32 cellular contexts compared by ENCODE assay signal in genomic region chr3:73535137-73535536, GRCh38.
"Had no signal": no experiment of that assay in that cellular context is flagged by ENCODE, and none has a peak within 500 bp of the region (broad histone marks: within the 10 kb centered on the region; RNA-seq: fewer than 3 reads in every experiment).

No MANE protein-coding gene starts in this region.

- H3K4me1 ChIP-seq: breast epithelium, colonic mucosa, foreskin keratinocyte had no signal

- DNase-seq: activated CD4-positive, alpha-beta memory T cell treated with anti-CD3 and anti-CD28 coated beads, Interleukin-2, amount 10 ng/mL, durations not matched to agents 7 days and 5 days; activated CD4-positive, alpha-beta T cell treated with anti-CD3 and anti-CD28 coated beads for 1 hour; activated CD4-positive, alpha-beta T cell treated with anti-CD3 and anti-CD28 coated beads for 4 hours; activated CD4-positive, alpha-beta T cell treated with anti-CD3 and anti-CD28 coated beads, Interleukin-2, amount 10 ng/mL, durations not matched to agents 7 days and 5 days; activated CD4-positive, alpha-beta T cell treated with anti-CD3 and anti-CD28 coated beads, Interleukin-2, amount 50 U/mL, for 4 hours; activated CD8-positive, alpha-beta memory T cell treated with anti-CD3 and anti-CD28 coated beads, Interleukin-2, amount 50 U/mL, for 48 hours; activated gamma-delta T cell; activated naive CD4-positive, alpha-beta T cell; activated naive CD4-positive, alpha-beta T cell treated with anti-CD3 and anti-CD28 coated beads, Interleukin-2, amount 10 ng/mL, durations not matched to agents 7 days and 5 days; activated naive CD8-positive, alpha-beta T cell treated with anti-CD3 and anti-CD28 coated beads, Interleukin-2, amount 10 ng/mL, durations not matched to agents 7 days and 5 days; activated T-cell treated with anti-CD3 and anti-CD28 coated beads for 4 hours; activated T-cell treated with anti-CD3 and anti-CD28 coated beads, Interleukin-2, amount 50 U/mL, for 24 hours; activated T-cell treated with anti-CD3 and anti-CD28 coated beads, Interleukin-2, amount 50 U/mL, for 72 hours; central memory CD4-positive, alpha-beta T cell; cerebellar nuclear complex; colonic mucosa; effector CD8-positive, alpha-beta T cell; foreskin keratinocyte; gastrocnemius medialis; glutamatergic neuron; heart left ventricle; T-helper 2 cell had no signal

- FAIRE-seq: endometrium, endothelial cell of umbilical vein, TTC549 had no signal

- H3K36me3 ChIP-seq: ascending aorta, breast epithelium, cardiac muscle cell, colonic mucosa, gastrocnemius medialis, heart left ventricle had no signal

- H3K27ac ChIP-seq: ascending aorta, breast epithelium, cardiac muscle cell, colonic mucosa, epithelial cell of prostate, foreskin keratinocyte, VCaP had no signal

- ATAC-seq: activated naive CD4-positive, alpha-beta T cell treated with anti-CD3 and anti-CD28 coated beads, Interleukin-2, amount 50 U/mL, for 72 hours; activated T-cell treated with anti-CD3 and anti-CD28 coated beads, Interleukin-2, amount 50 U/mL, for 72 hours; foreskin keratinocyte; gastrocnemius medialis; heart left ventricle; WTC11 had no signal

- H3K4me3 ChIP-seq: ascending aorta, breast epithelium, cardiac muscle cell, colonic mucosa, gastrocnemius medialis, heart left ventricle had no signal

- H3K27me3 ChIP-seq: ascending aorta, breast epithelium, cardiac muscle cell, colonic mucosa, gastrocnemius medialis, heart left ventricle had no signal

- H3K9me3 ChIP-seq: ascending aorta, breast epithelium, colonic mucosa, gastrocnemius medialis, heart left ventricle had no signal
